In the genomic region with DNA sequence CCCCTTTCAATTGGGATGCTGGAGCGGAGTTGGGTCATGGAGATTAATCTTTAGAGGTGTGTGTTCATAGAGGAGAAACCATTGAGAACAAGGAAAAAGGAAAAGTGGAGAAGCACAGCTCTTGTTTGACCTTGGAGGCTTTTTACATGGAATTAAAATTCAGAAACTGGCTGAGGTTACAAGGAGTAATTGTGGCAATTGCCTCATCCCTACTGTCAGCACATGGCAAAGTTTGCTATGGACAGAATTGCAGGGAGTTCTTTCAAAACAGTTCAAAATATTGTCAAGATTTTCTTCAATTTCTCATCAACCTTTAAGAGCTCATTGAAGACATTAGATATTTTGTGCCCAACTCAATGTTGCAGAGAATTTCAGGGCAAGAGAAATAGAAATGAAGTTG, we compare ENCODE assay signal across 16 cellular contexts.
"Had no signal": no experiment of that assay in that cellular context is flagged by ENCODE, and none has a peak within 500 bp of the region (broad histone marks: within the 10 kb centered on the region; RNA-seq: fewer than 3 reads in every experiment).

No MANE protein-coding gene starts in this region.

- H3K9me3 ChIP-seq: stomach had no signal

- H3K27ac ChIP-seq: skin epidermis, WERI-Rb-1 had no signal

- H3K4me3 Mint-ChIP-seq: brain, memory B cell, nephron progenitor cell, T-cell had no signal

- H3K27me3 ChIP-seq: heart left ventricle, stomach had no signal

- ATAC-seq: left lobe of liver, T-cell had no signal

- H3K4me1 Mint-ChIP-seq: memory B cell, nephron progenitor cell, T-cell had no signal

- H3K27ac Mint-ChIP-seq: activated T-helper 2 cell treated with anti-CD3 and anti-CD28 coated beads, Interferon-gamma antibody, Interleukin-2, Interleukin-4, amounts not matched to agents 10 μg/mL and 5 μg/mL and 100 μg/mL, durations not matched to agents 14 hours and 24 hours and 36 hours; memory B cell; nephron progenitor cell; T-cell had no signal

- H3K4me3 ChIP-seq: heart left ventricle, skin epidermis, stomach had no signal

- H3K36me3 Mint-ChIP-seq: memory B cell, T-cell had no signal

- H3K27me3 Mint-ChIP-seq: brain, memory B cell, T-cell had no signal

- H3K36me3 ChIP-seq: heart left ventricle, stomach, WERI-Rb-1 had no signal

- DNase-seq: activated CD4-positive, alpha-beta T cell treated with anti-CD3 and anti-CD28 coated beads for 48 hours; activated naive CD4-positive, alpha-beta T cell treated with anti-CD3 and anti-CD28 coated beads, Interleukin-2, amount 50 U/mL, for 16 hours; amniotic stem cell; cerebellar nuclear complex; foreskin melanocyte; nephron progenitor cell; stimulated activated CD4-positive, alpha-beta T cell treated with anti-CD3 and anti-CD28 coated beads, Interleukin-4, amount 100 ng/mL, for 4 hours; T-cell; WERI-Rb-1 had no signal
